Comparison of ENCODE assay signal across 9 cellular contexts in the genomic region with DNA sequence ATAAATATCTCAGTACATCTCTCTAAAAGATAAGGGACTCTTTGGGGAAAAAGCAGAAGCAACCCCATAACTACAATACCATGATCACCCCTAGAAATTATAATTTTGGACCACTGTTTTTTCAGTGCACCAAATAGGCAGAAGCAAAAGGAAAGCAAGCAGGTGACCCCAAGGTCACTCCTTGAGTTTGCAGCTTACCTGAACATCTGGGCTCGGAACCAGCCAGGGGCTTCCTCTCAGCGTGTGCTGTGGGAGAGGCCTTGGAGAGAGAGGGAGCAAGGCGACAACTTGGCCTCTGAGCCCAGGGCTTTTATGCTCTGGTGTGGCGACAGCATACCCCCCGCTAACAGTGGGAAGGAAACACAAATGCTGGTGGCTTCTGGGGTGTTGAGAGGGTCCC.
"Had no signal": no experiment of that assay in that cellular context is flagged by ENCODE, and none has a peak within 500 bp of the region (broad histone marks: within the 10 kb centered on the region; RNA-seq: fewer than 3 reads in every experiment).

No MANE protein-coding gene starts in this region.

- H2AFZ ChIP-seq: GM23338 had no signal

- H3K4me1 Mint-ChIP-seq: GM23338, H9, IgD-negative memory B cell had no signal

- H3K27ac ChIP-seq: HL-60 had no signal

- FAIRE-seq: H1, H54, HepG2 had no signal

- H3K9me3 Mint-ChIP-seq: GM23338, H9, IgD-negative memory B cell had no signal

- H3K4me3 ChIP-seq: GM23338 had no signal

- ATAC-seq: GM23338, HepG2 had no signal

- H3K4me3 Mint-ChIP-seq: GM23338, H9, IgD-negative memory B cell had no signal

- H3K27ac Mint-ChIP-seq: GM23338, IgD-negative memory B cell had no signal

- DNase-seq: H9, HCEC 1CT, KG1 had no signal

- H3K27me3 Mint-ChIP-seq: IgD-negative memory B cell had no signal

- H3K4me2 ChIP-seq: GM23338 had no signal
